ENCODE assay signal across 16 cellular contexts in the genomic region with DNA sequence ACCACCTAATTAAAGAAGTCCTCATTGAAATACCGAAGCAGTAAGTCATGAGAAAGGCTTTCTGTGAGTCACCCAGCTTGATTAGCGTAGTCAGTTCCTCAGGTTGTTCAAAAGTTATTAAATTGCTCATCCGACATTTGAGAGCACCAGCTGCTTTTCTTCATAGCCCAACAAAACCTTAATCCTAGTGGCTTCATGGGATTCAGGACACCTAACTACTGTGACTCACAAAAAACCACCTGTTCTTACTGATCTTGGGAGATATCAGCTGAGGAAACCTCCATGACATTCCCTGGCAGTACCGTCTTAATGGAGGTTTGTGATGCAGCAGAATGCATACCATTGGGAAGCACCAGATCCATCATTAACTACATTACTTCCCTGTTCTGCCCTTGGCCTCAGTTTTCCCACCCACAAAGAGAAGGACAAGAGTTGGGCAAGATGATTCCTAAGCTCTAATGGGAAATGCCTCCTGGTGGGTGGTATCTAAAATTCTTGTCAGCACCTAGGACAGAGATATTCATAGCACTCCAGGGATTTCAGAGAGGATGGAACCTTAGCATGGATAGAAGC.
DNase-seq lines count a peak whose midpoint lies in the region; ATAC-seq, FAIRE-seq and TF ChIP-seq lines count a peak whose summit lies in the region.
"Had no signal": no experiment of that assay in that cellular context is flagged by ENCODE, and none has a peak within 500 bp of the region (broad histone marks: within the 10 kb centered on the region; RNA-seq: fewer than 3 reads in every experiment).

No MANE protein-coding gene starts in this region.

- H3K27ac Mint-ChIP-seq in HFFc6, result peak overlapping the region; percentile 44; the same call in 1 of the 2 replicates
- H3K27ac Mint-ChIP-seq: activated naive CD8-positive, alpha-beta T cell treated with anti-CD3 and anti-CD28 coated beads, Interleukin-2, amount 10 ng/mL, durations not matched to agents 7 days and 5 days; immature natural killer cell; stimulated activated memory B cell treated with anti-CD40 and anti-IgM and Interleukin-4, amounts not matched to agents 10 μg/mL and 1 μg/mL and 100 μg/mL, for 72 hours; T-cell had no signal

- POLR2A ChIA-PET in AG04449 (lab: Yijun Ruan, JAX), result no interaction called here

- H3K36me3 ChIP-seq in gastroesophageal sphincter, result no peaks in the 10 kb centered on the region

- H3K4me3 Mint-ChIP-seq in HFFc6, result no peak overlapping the region
- H3K4me3 Mint-ChIP-seq: activated naive CD8-positive, alpha-beta T cell treated with anti-CD3 and anti-CD28 coated beads, Interleukin-2, amount 10 ng/mL, durations not matched to agents 7 days and 5 days; CD14-positive monocyte; immature natural killer cell; neural crest cell; stimulated activated memory B cell treated with anti-CD40 and anti-IgM and Interleukin-4, amounts not matched to agents 10 μg/mL and 1 μg/mL and 100 μg/mL, for 72 hours; T-cell had no signal

- ATAC-seq in gastroesophageal sphincter (no peak), GM18502 (IDR thresholded peaks at IDR 0.05; ENCODE audit: poor library complexity, unreplicated experiment) (no peak)
- ATAC-seq: stimulated activated memory B cell treated with anti-CD40 and anti-IgM and Interleukin-4, amounts not matched to agents 10 μg/mL and 1 μg/mL and 100 μg/mL, for 72 hours; T-cell had no signal

- 65 to 79% methylated on average over 2 to 4 of the region's 4 CpGs for WGBS in gastroesophageal sphincter (ENCODE audit: low coverage in 1 of 2), 2 donors

- DNase-seq in AG04449 (ENCODE audit: low read depth, low spot score), result no peak
- peak; percentile 65 for DNase-seq in HFFc6
- DNase-seq in amniotic stem cell (lab: John Stamatoyannopoulos, UW), result peak; percentile 4
- DNase-seq in iPS-NIHi11 (ENCODE audit: low spot score), result peak; percentile 19
- DNase-seq in D721Med (ENCODE audit: insufficient read length, low spot score), result no peak
- DNase-seq in activated CD4-positive, alpha-beta T cell treated with anti-CD3 and anti-CD28 coated beads, Interleukin-2, amount 50 U/mL, for 4 hours, result no peak
- DNase-seq: activated naive CD8-positive, alpha-beta T cell treated with anti-CD3 and anti-CD28 coated beads, Interleukin-2, amount 10 ng/mL, durations not matched to agents 7 days and 5 days; immature natural killer cell; stimulated activated CD4-positive, alpha-beta T cell treated with anti-CD3 and anti-CD28 coated beads, Interleukin-15, amount 100 ng/mL, for 24 hours; T-cell had no signal

- CTCF ChIA-PET in AG04449 (lab: Yijun Ruan, JAX), result interaction anchor here (1.3 to 1.4 kb wide), 2 partner anchors 9 to 505 kb away, joined by 5 to 6 read pairs; no protein-coding TSS in a partner anchor

- peaks cover 31% of the 10 kb centered on the region for H3K36me3 Mint-ChIP-seq in HFFc6 (ENCODE audit: low read depth)
- H3K36me3 Mint-ChIP-seq: CD14-positive monocyte had no signal

- no peak for TF ChIP-seq POLR2A in gastroesophageal sphincter (IDR thresholded peaks at IDR 0.05)

- H3K27ac ChIP-seq in gastroesophageal sphincter, result no peak overlapping the region

- no peaks in the 10 kb centered on the region for H3K27me3 ChIP-seq in gastroesophageal sphincter

- no peak for FAIRE-seq in D721Med (lab: Jason Lieb, UNC)
- FAIRE-seq: GM19239 had no signal

- no peaks in the 10 kb centered on the region for H3K9me3 ChIP-seq in gastroesophageal sphincter

- no peaks in the 10 kb centered on the region for H3K4me1 ChIP-seq in gastroesophageal sphincter

- peaks cover 23% of the 10 kb centered on the region for H3K4me1 Mint-ChIP-seq in HFFc6 (ENCODE audit: low read depth)
- H3K4me1 Mint-ChIP-seq: activated naive CD8-positive, alpha-beta T cell treated with anti-CD3 and anti-CD28 coated beads, Interleukin-2, amount 10 ng/mL, durations not matched to agents 7 days and 5 days; CD14-positive monocyte; immature natural killer cell; neural crest cell; stimulated activated memory B cell treated with anti-CD40 and anti-IgM and Interleukin-4, amounts not matched to agents 10 μg/mL and 1 μg/mL and 100 μg/mL, for 72 hours; T-cell had no signal

- TF ChIP-seq EP300 in gastroesophageal sphincter (IDR thresholded peaks at IDR 0.05), result no peak

- H3K27me3 Mint-ChIP-seq in HFFc6 (ENCODE audit: insufficient read depth), result no peaks in the 10 kb centered on the region
- H3K27me3 Mint-ChIP-seq: activated naive CD8-positive, alpha-beta T cell treated with anti-CD3 and anti-CD28 coated beads, Interleukin-2, amount 10 ng/mL, durations not matched to agents 7 days and 5 days; stimulated activated memory B cell treated with anti-CD40 and anti-IgM and Interleukin-4, amounts not matched to agents 10 μg/mL and 1 μg/mL and 100 μg/mL, for 72 hours; T-cell had no signal

- no peaks in the 10 kb centered on the region for H3K9me3 Mint-ChIP-seq in HFFc6
- H3K9me3 Mint-ChIP-seq: activated naive CD8-positive, alpha-beta T cell treated with anti-CD3 and anti-CD28 coated beads, Interleukin-2, amount 10 ng/mL, durations not matched to agents 7 days and 5 days; CD14-positive monocyte; immature natural killer cell; neural crest cell; stimulated activated memory B cell treated with anti-CD40 and anti-IgM and Interleukin-4, amounts not matched to agents 10 μg/mL and 1 μg/mL and 100 μg/mL, for 72 hours; T-cell had no signal

- no peak overlapping the region for H3K4me3 ChIP-seq in AG04449 (ENCODE audit: low read depth, low read length)
- no peak overlapping the region for H3K4me3 ChIP-seq in gastroesophageal sphincter

- TF ChIP-seq CTCF in AG04449 (IDR thresholded peaks at IDR 0.05; ENCODE audit: insufficient read depth, low read length, missing control alignments) (peak; percentile 30), HFFc6 (IDR thresholded peaks at IDR 0.05) (peak; percentile 65), gastroesophageal sphincter (IDR thresholded peaks at IDR 0.05) (no peak), D721Med (IDR thresholded peaks at IDR 0.05; ENCODE audit: insufficient read depth, missing control alignments) (no peak)

Comparison
In these comparisons a context has a peak if more than half of its experiments do, and no peak if none do; other contexts are left out.
1. DNase-seq: peak in HFFc6 (single experiment), amniotic stem cell (single experiment) and iPS-NIHi11 (single experiment); none in AG04449 (single experiment), D721Med (single experiment) and activated CD4-positive, alpha-beta T cell treated with anti-CD3 and anti-CD28 coated beads, Interleukin-2, amount 50 U/mL, for 4 hours (0 of 2).
2. CTCF ChIP-seq: peak in AG04449 (single experiment) and HFFc6 (single experiment); none in gastroesophageal sphincter (0 of 4) and D721Med (single experiment).